9 cellular contexts compared by ENCODE assay signal in genomic region chr13:74132152-74132767, GRCh38. TPM values are rescaled to one million over a fixed set of nuclear protein-coding genes. Genes with fewer than 3 reads are reported as not detected.
DNase-seq lines count a peak whose midpoint lies in the region; ATAC-seq and TF ChIP-seq lines count a peak whose summit lies in the region.
"Had no signal": no experiment of that assay in that cellular context is flagged by ENCODE, and none has a peak within 500 bp of the region (broad histone marks: within the 10 kb centered on the region; RNA-seq: fewer than 3 reads in every experiment).

No MANE protein-coding gene starts in this region.

- H3K4me3 ChIP-seq in WI38 (ENCODE audit: low read depth, low read length) (peak overlapping the region; percentile 87), esophagus muscularis mucosa (peak overlapping the region; percentile 80 to 96 (median 90)), trophoblast cell (ENCODE audit: low read depth, low read length) (no peak overlapping the region)

- H3K4me1 ChIP-seq in esophagus muscularis mucosa (peaks cover 39 to 56% (median 50%) of the 10 kb centered on the region in 4 donors), trophoblast cell (ENCODE audit: control insufficient read depth in 1 of 2, insufficient read depth in 2 of 2, low read length in 2 of 2) (peaks cover 0 to 9% of the 10 kb centered on the region in 2 experiments)

- H3K27me3 ChIP-seq in esophagus muscularis mucosa (no peaks in the 10 kb centered on the region), trophoblast cell (ENCODE audit: insufficient read depth, low read length) (no peaks in the 10 kb centered on the region)

- H4K91ac ChIP-seq in trophoblast cell (ENCODE audit: low read depth, low read length) = no peak overlapping the region

- H3K9ac ChIP-seq in trophoblast cell (ENCODE audit: low read length) = no peak overlapping the region

- H3K79me1 ChIP-seq in trophoblast cell (ENCODE audit: low read length) = peaks cover 19% of the 10 kb centered on the region

- H3K36me3 ChIP-seq in esophagus muscularis mucosa = no peaks in the 10 kb centered on the region
- H3K36me3 ChIP-seq in trophoblast cell (ENCODE audit: control insufficient read depth in 1 of 2, insufficient read depth in 2 of 2, low read length in 2 of 2) = no peaks in the 10 kb centered on the region

- no peak overlapping the region for H3K14ac ChIP-seq in trophoblast cell (ENCODE audit: low read length)

- WGBS in esophagus muscularis mucosa = 16% methylated on average over 17 of the region's 17 CpGs
- WGBS in trophoblast cell (ENCODE audit: extremely low coverage, insufficient coverage, insufficient read length) = no CpG with 5 or more reads among the region's 17 CpGs

- H3K23ac ChIP-seq in trophoblast cell (ENCODE audit: low read length) = no peak overlapping the region

- ATAC-seq in activated CD4-positive, CD25-positive, alpha-beta regulatory T cell treated with anti-CD3 and anti-CD28 coated beads, Interleukin-2, amount 50 U/mL, for 24 hours = no peak
- ATAC-seq in GM18517 (IDR thresholded peaks at IDR 0.05; ENCODE audit: unreplicated experiment) = no peak
- ATAC-seq in GM21360 (IDR thresholded peaks at IDR 0.05; ENCODE audit: unreplicated experiment) = no peak

- intact Hi-C loops in esophagus muscularis mucosa (cut with DNase I) = loop anchor here (5.0 to 10.0 kb wide), 2 partner anchors 187 to 295 kb away; no protein-coding TSS in a partner anchor

- no peak overlapping the region for H3K18ac ChIP-seq in trophoblast cell (ENCODE audit: low read length)

- DNase-seq in activated CD4-positive, CD25-positive, alpha-beta regulatory T cell treated with anti-CD3 and anti-CD28 coated beads, Interleukin-2, amount 50 U/mL, for 16 hours (ENCODE audit: low read depth, low spot score) = peak; percentile 18
- DNase-seq in esophagus muscularis mucosa (ENCODE audit: extremely low spot score) = no peak
- no peak for DNase-seq in trophoblast cell
- DNase-seq in HPDE6-E6E7 (ENCODE audit: extremely low spot score) = no peak

- no peak overlapping the region for H4K12ac ChIP-seq in trophoblast cell (ENCODE audit: low read depth, low read length)

- H3K27ac ChIP-seq in esophagus muscularis mucosa (replicated peaks in 1 of 4) (peak overlapping the region; percentile 93 to 98 (median 96)), trophoblast cell (ENCODE audit: low read depth, low read length) (no peak overlapping the region)
- H3K27ac ChIP-seq: C4-2B had no signal

- H3K4me2 ChIP-seq in trophoblast cell (ENCODE audit: low read length) = peak overlapping the region; percentile 92

- no peak for TF ChIP-seq EP300 in esophagus muscularis mucosa (IDR thresholded peaks at IDR 0.05)

- H2BK120ac ChIP-seq in trophoblast cell (ENCODE audit: insufficient read depth, low read length, poor library complexity) = no peak overlapping the region

- H2BK5ac ChIP-seq in trophoblast cell (ENCODE audit: low read depth, low read length, poor library complexity) = no peak overlapping the region

- no peak overlapping the region for H3K4ac ChIP-seq in trophoblast cell (ENCODE audit: low read depth, low read length)

- H2BK12ac ChIP-seq in trophoblast cell (ENCODE audit: low read length) = no peak overlapping the region

- no peak overlapping the region for H4K8ac ChIP-seq in trophoblast cell (ENCODE audit: low read depth, low read length)

- H2AFZ ChIP-seq in trophoblast cell (ENCODE audit: insufficient read depth, low read length, poor library complexity) = no peak overlapping the region

- no peak for TF ChIP-seq CTCF in WI38 (IDR thresholded peaks at IDR 0.05; ENCODE audit: low read depth, low read length)
- no peak for TF ChIP-seq CTCF in esophagus muscularis mucosa (IDR thresholded peaks at IDR 0.05)

- no peak for TF ChIP-seq POLR2A in esophagus muscularis mucosa (IDR thresholded peaks at IDR 0.05; ENCODE audit: low read depth)

- H3K9me3 ChIP-seq in esophagus muscularis mucosa (no peaks in the 10 kb centered on the region), trophoblast cell (ENCODE audit: insufficient read depth, low read depth, low read length) (no peaks in the 10 kb centered on the region)

- no peak overlapping the region for H2AK5ac ChIP-seq in trophoblast cell (ENCODE audit: low read length)

- peaks cover 7% of the 10 kb centered on the region for H3K79me2 ChIP-seq in trophoblast cell (ENCODE audit: control insufficient read depth, insufficient read depth, low read length, poor library complexity)

RNA-seq across cellular contexts. Expression of gene KLF12, which starts 1.9 kb away (rescaled TPM):
- 10 to 100 TPM; 13.8 to 20.7 (median 17.0) TPM for total RNA-seq in esophagus muscularis mucosa
- 3.2 and 3.8 TPM in 2 replicates for polyA plus RNA-seq in trophoblast cell (2013)
